ENCODE assay signal across 24 cellular contexts in the genomic region with DNA sequence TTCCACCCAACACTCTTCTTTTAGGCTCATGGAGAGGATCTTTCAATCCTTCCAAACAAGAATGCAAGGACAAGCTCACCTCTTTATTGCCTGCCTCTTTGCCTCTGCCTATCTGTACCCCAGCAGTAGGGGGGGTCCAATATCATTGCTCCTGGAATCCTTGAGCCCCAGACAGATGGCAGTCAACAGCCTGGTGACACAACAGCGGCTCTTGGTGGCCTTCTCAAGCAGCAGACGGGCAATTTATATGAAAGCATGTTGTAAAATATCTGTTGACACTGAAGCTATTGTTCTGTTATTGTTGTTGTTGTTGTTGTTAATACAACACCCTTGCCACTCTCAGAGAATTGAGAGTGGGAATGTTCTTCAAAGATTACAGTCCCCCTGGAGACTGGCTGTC.
DNase-seq lines count a peak whose midpoint lies in the region; ATAC-seq, FAIRE-seq and TF ChIP-seq lines count a peak whose summit lies in the region.
"Had no signal": no experiment of that assay in that cellular context is flagged by ENCODE, and none has a peak within 500 bp of the region (broad histone marks: within the 10 kb centered on the region; RNA-seq: fewer than 3 reads in every experiment).

No MANE protein-coding gene starts in this region.

- no peak for TF ChIP-seq EP300 in K562 (IDR thresholded peaks at IDR 0.05; ENCODE audit: low read length)

- H3K27me3 ChIP-seq in K562 (ENCODE audit: control insufficient read depth in 2 of 2, insufficient read depth in 2 of 2, low read length in 2 of 2), result no peaks in the 10 kb centered on the region
- H3K27me3 ChIP-seq: Peyer's patch had no signal

- no peak overlapping the region for H3K9ac ChIP-seq in K562 (ENCODE audit: insufficient read depth in 1 of 2, low read depth in 2 of 2, low read length in 2 of 2)
- H3K9ac ChIP-seq: GM23248 had no signal

- no peak overlapping the region for H2AFZ ChIP-seq in K562 (ENCODE audit: low read depth, low read length)
- H2AFZ ChIP-seq: GM23248 had no signal

- no TSS peak for BruUV-seq in K562 (replicated peaks; lab: Mats Ljungman, UMichigan)

- no peaks in the 10 kb centered on the region for H3K36me3 ChIP-seq in K562 (ENCODE audit: control insufficient read depth, insufficient read depth, low read length)
- H3K36me3 ChIP-seq: Peyer's patch had no signal

- H3K27ac ChIP-seq in K562 (ENCODE audit: extremely low read depth, low read depth, low read length), result no peak overlapping the region
- H3K27ac ChIP-seq: GM23248, Peyer's patch had no signal

- ATAC-seq in K562, result no peak
- no peak for ATAC-seq in HG03565 (IDR thresholded peaks at IDR 0.05; ENCODE audit: unreplicated experiment)
- no peak for ATAC-seq in GM21529 (IDR thresholded peaks at IDR 0.05; ENCODE audit: unreplicated experiment)
- ATAC-seq: CD8-positive, alpha-beta T cell had no signal

- in situ Hi-C loops in K562 (cut with MboI), result no loop called here

- WGBS in K562 (ENCODE audit: insufficient coverage, low coverage, missing lambda C conversion rate), result 3% methylated on average over 2 of the region's 2 CpGs

- H3K4me3 ChIP-seq in GM12864 (ENCODE audit: low read depth, low read length), result no peak overlapping the region
- no peak overlapping the region for H3K4me3 ChIP-seq in GM12875 (ENCODE audit: low read depth, low read length)
- H3K4me3 ChIP-seq in K562, result no peak overlapping the region
- H3K4me3 ChIP-seq: GM23248, Peyer's patch had no signal

- TF ChIP-seq CTCF in GM12864 (IDR thresholded peaks at IDR 0.05; ENCODE audit: low read depth, low read length, missing control alignments) (peak; percentile 15), GM12875 (IDR thresholded peaks at IDR 0.05; ENCODE audit: borderline replicate concordance, insufficient read depth, low read depth, low read length) (peak; percentile 16; the same call in 1 of the 2 replicates), K562 (IDR thresholded peaks at IDR 0.05 in 2 of 3, conservative IDR thresholded peaks at IDR 0.05 in 1 of 3; ENCODE audit: insufficient read depth in 2 of 3, low read depth in 1 of 3, low read length in 3 of 3) (peak; percentile 15 to 35 (median 32); a peak in 4 of 6 replicates)

- no peaks in the 10 kb centered on the region for H3K9me1 ChIP-seq in K562 (ENCODE audit: control insufficient read depth, insufficient read depth, low read length)

- no peak for FAIRE-seq in K562 (lab: Jason Lieb, UNC)
- FAIRE-seq: G401.6, GM19239, HTR-8/SVneo had no signal

- TF ChIP-seq POLR2A in K562 (conservative IDR thresholded peaks at IDR 0.05), result no peak

- no peaks in the 10 kb centered on the region for H3K4me1 ChIP-seq in K562 (replicated peaks in 1 of 2; ENCODE audit: control insufficient read depth in 2 of 2, insufficient read depth in 2 of 2, low read length in 2 of 2)
- H3K4me1 ChIP-seq: Caco-2, Peyer's patch had no signal

- H3K9me3 ChIP-seq in K562 (replicated peaks; ENCODE audit: control insufficient read depth, insufficient read depth, low read depth, low read length), result no peaks in the 10 kb centered on the region
- H3K9me3 ChIP-seq: Caco-2, Peyer's patch had no signal

- POLR2A ChIA-PET in K562 (lab: Yijun Ruan, JAX), result no interaction called here

- no peaks in the 10 kb centered on the region for H3K79me2 ChIP-seq in K562 (ENCODE audit: control insufficient read depth, insufficient read depth, low read length)

- intact Hi-C loops in K562 (cut with micrococcal nuclease), result loop anchor here (10.0 kb wide), 1 partner anchor 649 kb away; no protein-coding TSS in a partner anchor

- CTCF ChIA-PET in K562 (lab: Yijun Ruan, JAX; ENCODE audit: low intra/inter-chr PET ratio), result no interaction called here

- DNase-seq in GM12864 (ENCODE audit: low read depth) (no peak), NCI-H524 treated with DMSO at 0.1 percent for 48 hours (lab: John Stamatoyannopoulos, UW) (peak; percentile 2), K562 (ENCODE audit: extremely low read depth in 1 of 4, low spot score in 3 of 4) (no peak), nucleus accumbens (lab: John Stamatoyannopoulos, UW) (no peak)
- DNase-seq: C1 segment of cervical spinal cord; Caco-2; CD8-positive, alpha-beta T cell; GM23248; H9; KG1; NCI-H1105 treated with DMSO at 0.1 percent for 48 hours; NCI-H146; NCI-H1930; NCI-H2227 treated with DMSO at 0.1 percent for 48 hours; NCI-H748 treated with DMSO at 0.1 percent for 48 hours; Peyer's patch; SHP77 treated with DMSO at 0.1 percent for 48 hours; T-helper 1 cell had no signal

- TF ChIP-seq RAD21 in K562 (CRISPR knock-in tag; conservative IDR thresholded peaks at IDR 0.05 in 1 of 2, IDR thresholded peaks at IDR 0.05 in 1 of 2), result peak; percentile 14 to 26; a peak in 2 of 4 replicates

- peaks cover 3% of the 10 kb centered on the region; the same call in 1 of the 2 replicates for H4K20me1 ChIP-seq in K562 (replicated peaks; ENCODE audit: control insufficient read depth, insufficient read depth, low read length)

- H3K4me2 ChIP-seq in K562 (ENCODE audit: insufficient read depth, low read length), result no peak overlapping the region

TF ChIP-seq in K562, 482 proteins besides CTCF, POLR2A, EP300 and RAD21:
- TF ChIP-seq KLF16 (IDR thresholded peaks at IDR 0.05) (no peak), GABPA (tag; conservative IDR thresholded peaks at IDR 0.05; ENCODE audit: low read depth) (no peak), EWSR1 (IDR thresholded peaks at IDR 0.05; ENCODE audit: borderline replicate concordance, low read depth, partially characterized antibody) (no peak), HDAC6 (IDR thresholded peaks at IDR 0.05; ENCODE audit: low read depth, low read length) (no peak), POLR2G (IDR thresholded peaks at IDR 0.05; ENCODE audit: low read depth, low read length) (no peak), YBX1 (IDR thresholded peaks at IDR 0.05) (no peak), EHMT2 (IDR thresholded peaks at IDR 0.05) (no peak), PURB (CRISPR knock-in tag; IDR thresholded peaks at IDR 0.05; ENCODE audit: low read depth) (no peak), SIN3B (IDR thresholded peaks at IDR 0.05; ENCODE audit: low read depth) (no peak), ETV6 (IDR thresholded peaks at IDR 0.05; ENCODE audit: borderline replicate concordance in 1 of 2, low read depth in 2 of 2, low read length in 1 of 2) (no peak), ETV6 (CRISPR knock-in tag; IDR thresholded peaks at IDR 0.05; ENCODE audit: borderline replicate concordance) (no peak), ATF7 (IDR thresholded peaks at IDR 0.05) (no peak), DNMT1 (IDR thresholded peaks at IDR 0.05) (no peak), HLTF (IDR thresholded peaks at IDR 0.05) (no peak), ETV5 (CRISPR knock-in tag; IDR thresholded peaks at IDR 0.05; ENCODE audit: low read depth) (no peak), SMAD4 (CRISPR knock-in tag; conservative IDR thresholded peaks at IDR 0.05) (no peak)
- TF ChIP-seq, protein P1, sequence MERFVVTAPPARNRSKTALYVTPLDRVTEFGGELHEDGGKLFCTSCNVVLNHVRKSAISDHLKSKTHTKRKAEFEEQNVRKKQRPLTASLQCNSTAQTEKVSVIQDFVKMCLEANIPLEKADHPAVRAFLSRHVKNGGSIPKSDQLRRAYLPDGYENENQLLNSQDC (CRISPR knock-in tag; IDR thresholded peaks at IDR 0.05), result no peak
- TF ChIP-seq, protein P2, sequence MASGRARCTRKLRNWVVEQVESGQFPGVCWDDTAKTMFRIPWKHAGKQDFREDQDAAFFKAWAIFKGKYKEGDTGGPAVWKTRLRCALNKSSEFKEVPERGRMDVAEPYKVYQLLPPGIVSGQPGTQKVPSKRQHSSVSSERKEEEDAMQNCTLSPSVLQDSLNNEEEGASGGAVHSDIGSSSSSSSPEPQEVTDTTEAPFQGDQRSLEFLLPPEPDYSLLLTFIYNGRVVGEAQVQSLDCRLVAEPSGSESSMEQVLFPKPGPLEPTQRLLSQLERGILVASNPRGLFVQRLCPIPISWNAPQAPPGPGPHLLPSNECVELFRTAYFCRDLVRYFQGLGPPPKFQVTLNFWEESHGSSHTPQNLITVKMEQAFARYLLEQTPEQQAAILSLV (tag; IDR thresholded peaks at IDR 0.05), result no peak
